1 cellular context compared by ENCODE assay signal in genomic region chr3:58173670-58174472, GRCh38.
TF ChIP-seq lines count a peak whose summit lies in the region.

No MANE protein-coding gene starts in this region.

TF ChIP-seq in IMR-90, 13 proteins besides CTCF, POLR2A, EP300 and RAD21 (continued from another document):
- no peak for TF ChIP-seq ELK1 (IDR thresholded peaks at IDR 0.05; ENCODE audit: borderline replicate concordance, low read depth, low read length)
- TF ChIP-seq CEBPB (IDR thresholded peaks at IDR 0.05; ENCODE audit: low read depth, low read length), result no peak
- no peak for TF ChIP-seq SMC3 (IDR thresholded peaks at IDR 0.05; ENCODE audit: low read depth, low read length)
- no peak for TF ChIP-seq MXI1 (IDR thresholded peaks at IDR 0.05; ENCODE audit: borderline replicate concordance, low read depth, low read length)
- no peak for TF ChIP-seq MAFK (IDR thresholded peaks at IDR 0.05; ENCODE audit: low read depth, low read length)
- no peak for TF ChIP-seq MAZ (IDR thresholded peaks at IDR 0.05; ENCODE audit: borderline replicate concordance, low read depth, low read length)
- TF ChIP-seq BHLHE40 (IDR thresholded peaks at IDR 0.05; ENCODE audit: low read depth, low read length), result no peak
- TF ChIP-seq NFE2L2 (IDR thresholded peaks at IDR 0.05; ENCODE audit: low read depth, low read length), result no peak
- no peak for TF ChIP-seq RFX5 (IDR thresholded peaks at IDR 0.05; ENCODE audit: low read depth, low read length)
- no peak for TF ChIP-seq CHD1 (IDR thresholded peaks at IDR 0.05; ENCODE audit: low read depth, low read length)
- TF ChIP-seq RCOR1 (IDR thresholded peaks at IDR 0.05; ENCODE audit: insufficient replicate concordance, low read length), result no peak
